In the genomic region with DNA sequence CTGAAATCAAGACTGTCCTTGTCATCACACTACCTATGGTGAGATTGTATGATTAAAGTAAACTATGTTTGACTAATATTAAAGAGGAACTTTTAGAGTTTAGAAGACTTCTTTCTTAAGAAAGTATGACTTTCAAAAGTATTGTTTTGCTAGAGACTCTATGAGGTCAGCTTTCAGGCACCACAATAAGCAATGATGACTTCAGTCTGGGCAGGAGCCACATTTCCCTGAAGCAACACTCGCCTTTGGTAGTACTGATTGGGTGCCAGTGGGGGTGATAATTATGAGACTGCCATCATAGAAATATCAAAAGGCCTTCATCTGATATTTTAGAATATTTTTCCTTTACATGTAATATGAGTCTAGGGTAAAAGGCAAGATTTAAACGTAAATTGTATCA, we compare ENCODE assay signal across 1 cellular context.
TF ChIP-seq lines count a peak whose summit lies in the region.

No MANE protein-coding gene starts in this region.

TF ChIP-seq in GM12878, 131 proteins besides CTCF, POLR2A, EP300 and RAD21 (continued from another document):
- TF ChIP-seq, protein P1, sequence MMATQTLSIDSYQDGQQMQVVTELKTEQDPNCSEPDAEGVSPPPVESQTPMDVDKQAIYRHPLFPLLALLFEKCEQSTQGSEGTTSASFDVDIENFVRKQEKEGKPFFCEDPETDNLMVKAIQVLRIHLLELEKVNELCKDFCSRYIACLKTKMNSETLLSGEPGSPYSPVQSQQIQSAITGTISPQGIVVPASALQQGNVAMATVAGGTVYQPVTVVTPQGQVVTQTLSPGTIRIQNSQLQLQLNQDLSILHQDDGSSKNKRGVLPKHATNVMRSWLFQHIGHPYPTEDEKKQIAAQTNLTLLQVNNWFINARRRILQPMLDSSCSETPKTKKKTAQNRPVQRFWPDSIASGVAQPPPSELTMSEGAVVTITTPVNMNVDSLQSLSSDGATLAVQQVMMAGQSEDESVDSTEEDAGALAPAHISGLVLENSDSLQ (IDR thresholded peaks at IDR 0.05): no peak
- TF ChIP-seq, protein P2, sequence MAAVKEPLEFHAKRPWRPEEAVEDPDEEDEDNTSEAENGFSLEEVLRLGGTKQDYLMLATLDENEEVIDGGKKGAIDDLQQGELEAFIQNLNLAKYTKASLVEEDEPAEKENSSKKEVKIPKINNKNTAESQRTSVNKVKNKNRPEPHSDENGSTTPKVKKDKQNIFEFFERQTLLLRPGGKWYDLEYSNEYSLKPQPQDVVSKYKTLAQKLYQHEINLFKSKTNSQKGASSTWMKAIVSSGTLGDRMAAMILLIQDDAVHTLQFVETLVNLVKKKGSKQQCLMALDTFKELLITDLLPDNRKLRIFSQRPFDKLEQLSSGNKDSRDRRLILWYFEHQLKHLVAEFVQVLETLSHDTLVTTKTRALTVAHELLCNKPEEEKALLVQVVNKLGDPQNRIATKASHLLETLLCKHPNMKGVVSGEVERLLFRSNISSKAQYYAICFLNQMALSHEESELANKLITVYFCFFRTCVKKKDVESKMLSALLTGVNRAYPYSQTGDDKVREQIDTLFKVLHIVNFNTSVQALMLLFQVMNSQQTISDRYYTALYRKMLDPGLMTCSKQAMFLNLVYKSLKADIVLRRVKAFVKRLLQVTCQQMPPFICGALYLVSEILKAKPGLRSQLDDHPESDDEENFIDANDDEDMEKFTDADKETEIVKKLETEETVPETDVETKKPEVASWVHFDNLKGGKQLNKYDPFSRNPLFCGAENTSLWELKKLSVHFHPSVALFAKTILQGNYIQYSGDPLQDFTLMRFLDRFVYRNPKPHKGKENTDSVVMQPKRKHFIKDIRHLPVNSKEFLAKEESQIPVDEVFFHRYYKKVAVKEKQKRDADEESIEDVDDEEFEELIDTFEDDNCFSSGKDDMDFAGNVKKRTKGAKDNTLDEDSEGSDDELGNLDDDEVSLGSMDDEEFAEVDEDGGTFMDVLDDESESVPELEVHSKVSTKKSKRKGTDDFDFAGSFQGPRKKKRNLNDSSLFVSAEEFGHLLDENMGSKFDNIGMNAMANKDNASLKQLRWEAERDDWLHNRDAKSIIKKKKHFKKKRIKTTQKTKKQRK (IDR thresholded peaks at IDR 0.05; ENCODE audit: low read depth, low read length): no peak
- TF ChIP-seq MEF2B (IDR thresholded peaks at IDR 0.05; ENCODE audit: partially characterized antibody, poor library complexity, severe bottlenecking) (no peak), ZNF274 (IDR thresholded peaks at IDR 0.05; ENCODE audit: insufficient read depth, insufficient read length) (no peak), ZNF384 (IDR thresholded peaks at IDR 0.05; ENCODE audit: borderline replicate concordance, low read depth, low read length) (no peak), TBL1XR1 (IDR thresholded peaks at IDR 0.05; ENCODE audit: low read depth, low read length) (no peak), CREM (IDR thresholded peaks at IDR 0.05; ENCODE audit: low read depth) (peak; percentile 47; the same call in 1 of the 2 replicates), CREB1 (IDR thresholded peaks at IDR 0.05; ENCODE audit: low read depth) (peak; percentile 18; the same call in 1 of the 2 replicates), MYC (IDR thresholded peaks at IDR 0.05; ENCODE audit: insufficient read depth, insufficient read length, insufficient replicate concordance, low read length, severe bottlenecking) (no peak), GATAD2B (conservative IDR thresholded peaks at IDR 0.05; ENCODE audit: low read depth) (no peak), ZNF207 (IDR thresholded peaks at IDR 0.05; ENCODE audit: borderline replicate concordance) (no peak), BRCA1 (IDR thresholded peaks at IDR 0.05; ENCODE audit: low read depth, low read length) (no peak), RUNX3 (IDR thresholded peaks at IDR 0.05; ENCODE audit: low read length) (peak; percentile 35; the same call in 1 of the 2 replicates), CHD1 (IDR thresholded peaks at IDR 0.05; ENCODE audit: low read depth, low read length) (no peak), WRNIP1 (IDR thresholded peaks at IDR 0.05; ENCODE audit: borderline replicate concordance, low read depth, low read length) (no peak), LARP7 (IDR thresholded peaks at IDR 0.05) (no peak), SRF (IDR thresholded peaks at IDR 0.05; ENCODE audit: low read depth in 2 of 2, low read length in 2 of 2) (peak in 1 of 2 experiments; percentile 22; a peak in 1 of 4 replicates), YBX1 (IDR thresholded peaks at IDR 0.05) (no peak), CBFB (IDR thresholded peaks at IDR 0.05; ENCODE audit: low read depth) (no peak), ZSCAN29 (IDR thresholded peaks at IDR 0.05) (no peak)
- TF ChIP-seq, protein P3, sequence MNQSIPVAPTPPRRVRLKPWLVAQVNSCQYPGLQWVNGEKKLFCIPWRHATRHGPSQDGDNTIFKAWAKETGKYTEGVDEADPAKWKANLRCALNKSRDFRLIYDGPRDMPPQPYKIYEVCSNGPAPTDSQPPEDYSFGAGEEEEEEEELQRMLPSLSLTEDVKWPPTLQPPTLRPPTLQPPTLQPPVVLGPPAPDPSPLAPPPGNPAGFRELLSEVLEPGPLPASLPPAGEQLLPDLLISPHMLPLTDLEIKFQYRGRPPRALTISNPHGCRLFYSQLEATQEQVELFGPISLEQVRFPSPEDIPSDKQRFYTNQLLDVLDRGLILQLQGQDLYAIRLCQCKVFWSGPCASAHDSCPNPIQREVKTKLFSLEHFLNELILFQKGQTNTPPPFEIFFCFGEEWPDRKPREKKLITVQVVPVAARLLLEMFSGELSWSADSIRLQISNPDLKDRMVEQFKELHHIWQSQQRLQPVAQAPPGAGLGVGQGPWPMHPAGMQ (IDR thresholded peaks at IDR 0.05; ENCODE audit: borderline replicate concordance): no peak
- TF ChIP-seq, protein P4, sequence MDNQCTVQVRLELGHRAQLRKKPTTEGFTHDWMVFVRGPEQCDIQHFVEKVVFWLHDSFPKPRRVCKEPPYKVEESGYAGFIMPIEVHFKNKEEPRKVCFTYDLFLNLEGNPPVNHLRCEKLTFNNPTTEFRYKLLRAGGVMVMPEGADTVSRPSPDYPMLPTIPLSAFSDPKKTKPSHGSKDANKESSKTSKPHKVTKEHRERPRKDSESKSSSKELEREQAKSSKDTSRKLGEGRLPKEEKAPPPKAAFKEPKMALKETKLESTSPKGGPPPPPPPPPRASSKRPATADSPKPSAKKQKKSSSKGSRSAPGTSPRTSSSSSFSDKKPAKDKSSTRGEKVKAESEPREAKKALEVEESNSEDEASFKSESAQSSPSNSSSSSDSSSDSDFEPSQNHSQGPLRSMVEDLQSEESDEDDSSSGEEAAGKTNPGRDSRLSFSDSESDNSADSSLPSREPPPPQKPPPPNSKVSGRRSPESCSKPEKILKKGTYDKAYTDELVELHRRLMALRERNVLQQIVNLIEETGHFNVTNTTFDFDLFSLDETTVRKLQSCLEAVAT (IDR thresholded peaks at IDR 0.05): no peak
- TF ChIP-seq, protein P5, sequence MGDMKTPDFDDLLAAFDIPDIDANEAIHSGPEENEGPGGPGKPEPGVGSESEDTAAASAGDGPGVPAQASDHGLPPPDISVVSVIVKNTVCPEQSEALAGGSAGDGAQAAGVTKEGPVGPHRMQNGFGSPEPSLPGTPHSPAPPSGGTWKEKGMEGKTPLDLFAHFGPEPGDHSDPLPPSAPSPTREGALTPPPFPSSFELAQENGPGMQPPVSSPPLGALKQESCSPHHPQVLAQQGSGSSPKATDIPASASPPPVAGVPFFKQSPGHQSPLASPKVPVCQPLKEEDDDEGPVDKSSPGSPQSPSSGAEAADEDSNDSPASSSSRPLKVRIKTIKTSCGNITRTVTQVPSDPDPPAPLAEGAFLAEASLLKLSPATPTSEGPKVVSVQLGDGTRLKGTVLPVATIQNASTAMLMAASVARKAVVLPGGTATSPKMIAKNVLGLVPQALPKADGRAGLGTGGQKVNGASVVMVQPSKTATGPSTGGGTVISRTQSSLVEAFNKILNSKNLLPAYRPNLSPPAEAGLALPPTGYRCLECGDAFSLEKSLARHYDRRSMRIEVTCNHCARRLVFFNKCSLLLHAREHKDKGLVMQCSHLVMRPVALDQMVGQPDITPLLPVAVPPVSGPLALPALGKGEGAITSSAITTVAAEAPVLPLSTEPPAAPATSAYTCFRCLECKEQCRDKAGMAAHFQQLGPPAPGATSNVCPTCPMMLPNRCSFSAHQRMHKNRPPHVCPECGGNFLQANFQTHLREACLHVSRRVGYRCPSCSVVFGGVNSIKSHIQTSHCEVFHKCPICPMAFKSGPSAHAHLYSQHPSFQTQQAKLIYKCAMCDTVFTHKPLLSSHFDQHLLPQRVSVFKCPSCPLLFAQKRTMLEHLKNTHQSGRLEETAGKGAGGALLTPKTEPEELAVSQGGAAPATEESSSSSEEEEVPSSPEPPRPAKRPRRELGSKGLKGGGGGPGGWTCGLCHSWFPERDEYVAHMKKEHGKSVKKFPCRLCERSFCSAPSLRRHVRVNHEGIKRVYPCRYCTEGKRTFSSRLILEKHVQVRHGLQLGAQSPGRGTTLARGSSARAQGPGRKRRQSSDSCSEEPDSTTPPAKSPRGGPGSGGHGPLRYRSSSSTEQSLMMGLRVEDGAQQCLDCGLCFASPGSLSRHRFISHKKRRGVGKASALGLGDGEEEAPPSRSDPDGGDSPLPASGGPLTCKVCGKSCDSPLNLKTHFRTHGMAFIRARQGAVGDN (IDR thresholded peaks at IDR 0.05): no peak
